In genomic region chr5:141753971-141754713, GRCh38 we compare ENCODE assay signal across 10 cellular contexts.
A peak's percentile ranks its signal among the peaks of the same experiment; 100 is the strongest.
DNase-seq lines count a peak whose midpoint lies in the region; ATAC-seq, FAIRE-seq and TF ChIP-seq lines count a peak whose summit lies in the region.
"Had no signal": no experiment of that assay in that cellular context is flagged by ENCODE, and none has a peak within 500 bp of the region (broad histone marks: within the 10 kb centered on the region; RNA-seq: fewer than 3 reads in every experiment).

No MANE protein-coding gene starts in this region.

- H3K4me1 ChIP-seq in RWPE2 (ENCODE audit: insufficient read depth, poor library complexity, severe bottlenecking): no peaks in the 10 kb centered on the region

- peaks cover 34% of the 10 kb centered on the region for H3K27me3 ChIP-seq in RWPE2 (ENCODE audit: insufficient read depth, poor library complexity, severe bottlenecking)

- no peak for FAIRE-seq in urothelium cell line (lab: Jason Lieb, UNC)
- FAIRE-seq: G401.6 had no signal

- H3K4me3 ChIP-seq in RWPE2 (ENCODE audit: severe bottlenecking) (no peak overlapping the region), fibroblast of pulmonary artery (replicated peaks; ENCODE audit: low read depth, low read length) (no peak overlapping the region)

- peak; percentile 40 for ATAC-seq in RWPE2 (ENCODE audit: low read depth)

- no peak overlapping the region for H3K27ac ChIP-seq in RWPE2 (ENCODE audit: poor library complexity, severe bottlenecking)

- DNase-seq in stimulated activated CD4-positive, alpha-beta T cell treated with anti-CD3 and anti-CD28 coated beads, Interleukin-2, amount 100 ng/mL, for 48 hours: peak; percentile 6 to 18
- no peak for DNase-seq in stimulated activated CD4-positive, alpha-beta T cell treated with anti-CD3 and anti-CD28 coated beads, Interleukin-4, amount 100 ng/mL, for 1 hour
- no peak for DNase-seq in RWPE2 (ENCODE audit: low spot score)
- peak; percentile 59 for DNase-seq in fibroblast of pulmonary artery (ENCODE audit: low read depth)
- peak; percentile 57 for DNase-seq in urothelium cell line (ENCODE audit: low spot score)
- no peak for DNase-seq in C1 segment of cervical spinal cord (lab: John Stamatoyannopoulos, UW)
- no peak for DNase-seq in NCI-H1436 treated with DMSO at 0.1 percent for 48 hours (lab: John Stamatoyannopoulos, UW)
- DNase-seq in SHP77 (lab: John Stamatoyannopoulos, UW): no peak
- DNase-seq: retina had no signal

- H3K36me3 ChIP-seq in RWPE2 (ENCODE audit: low read depth): no peaks in the 10 kb centered on the region

- no peaks in the 10 kb centered on the region for H3K9me3 ChIP-seq in RWPE2 (ENCODE audit: severe bottlenecking)

- no peak for TF ChIP-seq CTCF in RWPE2 (IDR thresholded peaks at IDR 0.05; ENCODE audit: poor library complexity, severe bottlenecking)
- TF ChIP-seq CTCF in fibroblast of pulmonary artery (IDR thresholded peaks at IDR 0.05; ENCODE audit: low read length, missing control alignments): no peak

Comparison
In these comparisons a context has a peak if more than half of its experiments do, and no peak if none do; other contexts are left out.
1. DNase-seq: peak in stimulated activated CD4-positive, alpha-beta T cell treated with anti-CD3 and anti-CD28 coated beads, Interleukin-2, amount 100 ng/mL, for 48 hours (2 of 2), fibroblast of pulmonary artery (single experiment) and urothelium cell line (single experiment); none in stimulated activated CD4-positive, alpha-beta T cell treated with anti-CD3 and anti-CD28 coated beads, Interleukin-4, amount 100 ng/mL, for 1 hour (single experiment), RWPE2 (single experiment), C1 segment of cervical spinal cord (0 of 14), NCI-H1436 treated with DMSO at 0.1 percent for 48 hours (single experiment) and SHP77 (0 of 2).